9 cellular contexts compared by ENCODE assay signal in genomic region chrX:111100191-111100590, GRCh38. TPM values are rescaled to one million over a fixed set of nuclear protein-coding genes. Genes with fewer than 3 reads are reported as not detected.
DNase-seq lines count a peak whose midpoint lies in the region; ATAC-seq and TF ChIP-seq lines count a peak whose summit lies in the region.
"Had no signal": no experiment of that assay in that cellular context is flagged by ENCODE, and none has a peak within 500 bp of the region (broad histone marks: within the 10 kb centered on the region; RNA-seq: fewer than 3 reads in every experiment).

No MANE protein-coding gene starts in this region.

- peaks cover 0 to 2% of the 10 kb centered on the region in 2 donors for H3K27me3 Mint-ChIP-seq in CD4-positive, alpha-beta memory T cell

- peaks cover 23% of the 10 kb centered on the region for H3K4me1 ChIP-seq in CD4-positive, alpha-beta memory T cell (ENCODE audit: insufficient read depth, low read length)
- H3K4me1 ChIP-seq in suprapubic skin (no peaks in the 10 kb centered on the region), stomach (peaks cover 0 to 17% (median 0%) of the 10 kb centered on the region in 4 donors)

- intact Hi-C loops in CD4-positive, alpha-beta memory T cell (cut with micrococcal nuclease) = loop anchor here (1.0 kb wide), 1 partner anchor 650 kb away; no protein-coding TSS in a partner anchor
- intact Hi-C loops in left colon (cut with DNase I, micrococcal nuclease) = no loop called here
- intact Hi-C loops in stomach (cut with DNase I; ENCODE audit: low total_unique reads) = no loop called here

- no peak overlapping the region for H3K4me3 ChIP-seq in CD4-positive, alpha-beta memory T cell (ENCODE audit: low read length in 2 of 2)
- H3K4me3 ChIP-seq in suprapubic skin (no peak overlapping the region), stomach (no peak overlapping the region)
- H3K4me3 ChIP-seq: lung had no signal

- peaks cover 0 to 2% (median 0%) of the 10 kb centered on the region in 8 donors for H3K9me3 Mint-ChIP-seq in CD4-positive, alpha-beta memory T cell

- no peak overlapping the region for H3K27ac ChIP-seq in CD4-positive, alpha-beta memory T cell (ENCODE audit: low read depth, low read length)
- H3K27ac ChIP-seq in suprapubic skin (no peak overlapping the region), stomach (no peak overlapping the region)

- H3K4me3 Mint-ChIP-seq in CD4-positive, alpha-beta memory T cell = peak overlapping the region in 2 of 8 donors; percentile 3 to 54

- TF ChIP-seq CTCF in suprapubic skin (IDR thresholded peaks at IDR 0.05) (peak in 1 of 2 donors; percentile 24), stomach (IDR thresholded peaks at IDR 0.05) (peak in 3 of 7 experiments; percentile 15 to 23 (median 22))

- peak in 4 of 5 donors; percentile 47 to 56 (median 52) for DNase-seq in CD4-positive, alpha-beta memory T cell
- DNase-seq in NCI-H345 treated with DMSO at 0.1 percent for 48 hours (lab: John Stamatoyannopoulos, UW; ENCODE audit: unreplicated experiment) (peak; percentile 19), astrocyte of the hippocampus (ENCODE audit: low read depth, low spot score) (peak; percentile 60), left colon (no peak), suprapubic skin (ENCODE audit: low spot score in 2 of 2) (no peak), stomach (no peak)

- 30% methylated on average over 5 of the region's 5 CpGs for WGBS in suprapubic skin
- WGBS in stomach, 5 donors = 10 to 30% (median 18%) methylated on average over 4 to 5 of the region's 5 CpGs

- no peaks in the 10 kb centered on the region for H3K9me3 ChIP-seq in CD4-positive, alpha-beta memory T cell (ENCODE audit: control insufficient read depth in 1 of 2, low read length in 2 of 2)
- H3K9me3 ChIP-seq in suprapubic skin (no peaks in the 10 kb centered on the region), stomach (no peaks in the 10 kb centered on the region)

- peaks cover 18 to 37% (median 23%) of the 10 kb centered on the region in 4 donors for H3K4me1 Mint-ChIP-seq in CD4-positive, alpha-beta memory T cell

- CTCF ChIA-PET in CD4-positive, alpha-beta memory T cell (lab: Charles Lee; ENCODE audit: partially characterized antibody) = interaction anchor here (0.6 to 3.1 kb wide), 12 partner anchors 9 to 200 kb away, joined by 3 to 16 read pairs (median 4); no protein-coding TSS in a partner anchor

- H3K27me3 ChIP-seq in CD4-positive, alpha-beta memory T cell (ENCODE audit: insufficient read depth, low read length) = no peaks in the 10 kb centered on the region
- H3K27me3 ChIP-seq in suprapubic skin (no peaks in the 10 kb centered on the region), stomach (peaks cover 0 to 20% (median 0%) of the 10 kb centered on the region in 3 donors)

- TF ChIP-seq EP300 in suprapubic skin (IDR thresholded peaks at IDR 0.05) (no peak), stomach (IDR thresholded peaks at IDR 0.05) (no peak)

- H3K27ac Mint-ChIP-seq in CD4-positive, alpha-beta memory T cell = peak overlapping the region in 5 of 7 donors; percentile 53 to 95 (median 69)

- TF ChIP-seq POLR2A in suprapubic skin (IDR thresholded peaks at IDR 0.05) (no peak), stomach (IDR thresholded peaks at IDR 0.05) (no peak)

- peaks cover 0 to 2% of the 10 kb centered on the region in 2 donors for H3K36me3 Mint-ChIP-seq in CD4-positive, alpha-beta memory T cell

- POLR2A ChIA-PET in CD4-positive, alpha-beta memory T cell (lab: Charles Lee; ENCODE audit: partially characterized antibody) = no interaction called here

- ATAC-seq in GM18502 (IDR thresholded peaks at IDR 0.05; ENCODE audit: poor library complexity, unreplicated experiment) (peak; percentile 55), HG03045 (IDR thresholded peaks at IDR 0.05; ENCODE audit: unreplicated experiment) (peak; percentile 43), left colon (peak; percentile 61)

- no peaks in the 10 kb centered on the region for H3K36me3 ChIP-seq in CD4-positive, alpha-beta memory T cell (ENCODE audit: insufficient read depth, low read length)
- H3K36me3 ChIP-seq in suprapubic skin (no peaks in the 10 kb centered on the region), stomach (no peaks in the 10 kb centered on the region)

RNA-seq across cellular contexts. Expression of gene PAK3, which starts 4.2 kb away (rescaled TPM):
- total RNA-seq in CD4-positive, alpha-beta memory T cell = 1 to 10 TPM; 1.5 TPM
- 1 to 10 TPM in 1 of 2 donors, under 1 TPM in 1; 1.00 to 1.5 TPM for polyA plus RNA-seq in CD4-positive, alpha-beta memory T cell
- under 1 TPM; 0.84 to 0.95 TPM for total RNA-seq in left colon
- total RNA-seq in suprapubic skin = 10 to 100 TPM in 1 of 4 donors, 1 to 10 TPM in 3; 2.7 to 11.9 (median 5.1) TPM
- 10 to 100 TPM in 1 of 5 donors, 1 to 10 TPM in 3, under 1 TPM in 1; 0.29 to 18.7 (median 4.6) TPM for total RNA-seq in stomach
- polyA plus RNA-seq in stomach = under 1 TPM; 0.55 to 0.76 (median 0.75) TPM

Comparison
In these comparisons a context has a peak if more than half of its experiments do, and no peak if none do; other contexts are left out.
1. DNase-seq: peak in CD4-positive, alpha-beta memory T cell (4 of 5), NCI-H345 treated with DMSO at 0.1 percent for 48 hours (single experiment) and astrocyte of the hippocampus (single experiment); none in left colon (0 of 2), suprapubic skin (0 of 2) and stomach (single experiment).
2. Peak in every context shown above with its lines, with median percentiles within 50 percentile points of each other: ATAC-seq.